12 cellular contexts compared by ENCODE assay signal in the genomic region with DNA sequence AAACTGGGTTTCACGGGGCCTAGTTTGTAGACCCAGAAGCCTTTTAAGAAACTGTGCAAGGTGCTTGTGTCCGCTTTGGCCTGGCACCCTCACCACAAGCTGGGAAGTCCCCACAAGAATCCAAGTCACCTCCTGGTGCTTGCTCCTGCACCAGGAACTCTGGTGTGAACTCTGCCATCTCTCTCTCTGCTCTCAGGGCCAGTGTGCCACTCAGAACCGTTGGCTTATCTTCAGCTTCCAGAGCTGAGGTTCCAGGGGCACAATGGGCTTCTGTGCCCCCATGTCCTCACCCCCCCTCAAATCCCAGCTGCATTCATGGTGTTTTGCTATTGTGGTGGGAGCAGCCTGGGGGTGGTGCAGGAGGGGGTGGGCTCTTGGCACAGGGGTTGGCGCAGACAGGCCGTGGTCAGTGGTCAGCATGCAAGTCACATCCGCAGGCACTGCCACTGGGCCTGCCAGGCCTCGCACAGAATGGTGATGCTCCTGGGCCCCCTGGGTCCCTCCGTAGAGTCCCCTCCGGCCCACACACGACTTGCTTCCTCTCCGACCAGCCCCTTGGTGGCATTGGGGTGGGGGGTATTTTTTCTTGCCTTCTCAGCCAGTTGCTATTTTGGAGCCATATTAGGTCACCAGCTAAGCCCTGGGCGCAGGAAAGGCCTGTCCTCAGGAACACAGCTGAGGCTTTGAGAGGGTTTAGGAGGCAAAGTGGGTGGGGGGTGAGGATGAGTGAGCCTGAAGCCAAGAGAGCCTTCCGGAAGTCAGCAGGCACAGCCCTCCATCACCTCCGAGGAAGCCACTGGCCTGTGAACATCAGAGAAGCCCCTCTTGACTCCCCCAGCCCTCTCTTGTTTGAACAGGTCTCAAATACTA. TPM values are rescaled to one million over a fixed set of nuclear protein-coding genes. Genes with fewer than 3 reads are reported as not detected.
DNase-seq lines count a peak whose midpoint lies in the region; ATAC-seq and TF ChIP-seq lines count a peak whose summit lies in the region.
"Had no signal": no experiment of that assay in that cellular context is flagged by ENCODE, and none has a peak within 500 bp of the region (broad histone marks: within the 10 kb centered on the region; RNA-seq: fewer than 3 reads in every experiment).

No MANE protein-coding gene starts in this region.

- CTCF ChIA-PET in IMR-90 (lab: Yijun Ruan, JAX): interaction anchor here (1.7 kb wide), 1 partner anchor 18 kb away, joined by 4 read pairs; no protein-coding TSS in a partner anchor

- H3K18ac ChIP-seq in IMR-90 (ENCODE audit: low read depth, low read length): no peak overlapping the region

- no peak for TF ChIP-seq RAD21 in IMR-90 (IDR thresholded peaks at IDR 0.05; ENCODE audit: low read length)

- intact Hi-C loops in IMR-90 (cut with micrococcal nuclease) (no loop called here), dorsolateral prefrontal cortex (cut with DNase I) (loop anchor here (1.0 to 10.0 kb wide), 3 partner anchors 33 to 58 kb away; no protein-coding TSS in a partner anchor)

- no peak overlapping the region for H2BK15ac ChIP-seq in IMR-90 (ENCODE audit: low read depth, low read length)

- H3K14ac ChIP-seq in IMR-90 (replicated peaks; ENCODE audit: low read depth, low read length): no peak overlapping the region; the same call in 1 of the 2 replicates

- no peak overlapping the region for H2AK9ac ChIP-seq in IMR-90 (replicated peaks; ENCODE audit: low read depth, low read length, poor library complexity)

- TF ChIP-seq CTCF in IMR-90 (conservative IDR thresholded peaks at IDR 0.05; ENCODE audit: low read depth, low read length): no peak
- peak in 2 of 56 donors; percentile 15 to 27 for TF ChIP-seq CTCF in dorsolateral prefrontal cortex (IDR thresholded peaks at IDR 0.05 in 54 of 56, conservative IDR thresholded peaks at IDR 0.05 in 2 of 56; ENCODE audit: low read depth in 1 of 56, partially characterized antibody in 56 of 56)
- TF ChIP-seq CTCF in GM13976 (IDR thresholded peaks at IDR 0.05; ENCODE audit: borderline replicate concordance, control extremely low read depth, extremely low read depth, insufficient read depth, missing control alignments): no peak

- WGBS in IMR-90 (ENCODE audit: extremely low coverage in 2 of 2, insufficient read length in 1 of 2), 2 experiments: 100% methylated on average over 3 of the region's 14 CpGs; no CpG with 5 or more reads in 1 of the 2 experiments

- in situ Hi-C loops in IMR-90 (cut with MboI; ENCODE audit: low sequenced_read_pairs): no loop called here
- in situ Hi-C loops in GM13976 (cut with MboI; ENCODE audit: low sequenced_read_pairs, unreplicated experiment): no loop called here

- H3K4me1 ChIP-seq in IMR-90 (ENCODE audit: control insufficient read depth, insufficient read depth, low read length): peaks cover 38% of the 10 kb centered on the region
- H3K4me1 ChIP-seq in muscle layer of colon (ENCODE audit: insufficient read depth, low read length): peaks cover 66% of the 10 kb centered on the region

- H3K56ac ChIP-seq in IMR-90 (ENCODE audit: extremely low read depth, insufficient read depth, low read length): no peak overlapping the region

- H3K79me1 ChIP-seq in IMR-90 (ENCODE audit: low read depth in 1 of 2, low read length in 2 of 2): peaks cover 35 to 79% of the 10 kb centered on the region in 2 experiments

- ATAC-seq in IMR-90 (ENCODE audit: low read depth) (no peak), GM19397 (IDR thresholded peaks at IDR 0.05; ENCODE audit: unreplicated experiment) (no peak)

- H3K4me3 ChIP-seq in IMR-90 (ENCODE audit: insufficient read depth, low read depth, low read length) (no peak overlapping the region), dorsolateral prefrontal cortex (peak overlapping the region; percentile 64 to 97 (median 86)), muscle layer of colon (ENCODE audit: low read depth in 1 of 2, low read length in 2 of 2) (peak overlapping the region; percentile 75 to 97)

- H3K4me2 ChIP-seq in IMR-90 (ENCODE audit: low read depth, low read length): peak overlapping the region; percentile 93; the same call in 1 of the 2 replicates

- H2BK120ac ChIP-seq in IMR-90 (ENCODE audit: low read depth, low read length): no peak overlapping the region

- no TSS peak for BruUV-seq in IMR-90 (replicated peaks; lab: Mats Ljungman, UMichigan)

- dilution Hi-C loops in IMR-90 (cut with HindIII; ENCODE audit: low sequenced_read_pairs, unreplicated experiment): no loop called here

- POLR2A ChIA-PET in IMR-90 (lab: Charles Lee; ENCODE audit: unreplicated experiment): no interaction called here

- peak overlapping the region; percentile 77; the same call in 1 of the 2 replicates for H3K23ac ChIP-seq in IMR-90 (ENCODE audit: low read depth, low read length)

- H4K91ac ChIP-seq in IMR-90 (ENCODE audit: insufficient read depth, low read depth, low read length): no peak overlapping the region; the same call in 1 of the 2 replicates

- 0 out of 2 replicates have a peak overlapping the region, but pooled peaks have one; percentile 32 for H3K4ac ChIP-seq in IMR-90 (ENCODE audit: low read depth, low read length)

- H3K36me3 ChIP-seq in IMR-90 (ENCODE audit: control insufficient read depth, insufficient read depth, low read length): peaks cover 28% of the 10 kb centered on the region
- H3K36me3 ChIP-seq in muscle layer of colon (ENCODE audit: insufficient read depth, low read length): peaks cover 15% of the 10 kb centered on the region

- H3K27ac ChIP-seq in IMR-90 (ENCODE audit: insufficient read depth, low read length) (no peak overlapping the region), dorsolateral prefrontal cortex (peak overlapping the region; percentile 71 to 99 (median 97)), muscle layer of colon (ENCODE audit: low read depth, low read length) (peak overlapping the region; percentile 89)

- no peak overlapping the region for H2BK20ac ChIP-seq in IMR-90 (ENCODE audit: low read depth, low read length)

- H3K9ac ChIP-seq in IMR-90 (ENCODE audit: low read depth, low read length) (peak overlapping the region; percentile 89; the same call in 1 of the 2 replicates), muscle layer of colon (ENCODE audit: low read length) (peak overlapping the region; percentile 79)

- H3K9me3 ChIP-seq in IMR-90 (ENCODE audit: control insufficient read depth, insufficient read depth, low read length) (no peaks in the 10 kb centered on the region), muscle layer of colon (ENCODE audit: low read length) (no peaks in the 10 kb centered on the region)

- no peak overlapping the region for H4K8ac ChIP-seq in IMR-90 (ENCODE audit: low read depth in 2 of 2, low read length in 2 of 2)

- H2BK5ac ChIP-seq in IMR-90 (ENCODE audit: low read depth, low read length, poor library complexity, severe bottlenecking): no peak overlapping the region

- H2AFZ ChIP-seq in IMR-90 (replicated peaks; ENCODE audit: low read length, poor library complexity): peak overlapping the region; percentile 24

- DNase-seq in IMR-90 (no peak), dorsolateral prefrontal cortex (peak in 9 of 10 donors; percentile 87 to 95 (median 91)), superior temporal gyrus (ENCODE audit: extremely low spot score) (peak; percentile 93), NCI-H1436 treated with DMSO at 0.1 percent for 48 hours (lab: John Stamatoyannopoulos, UW) (no peak), GM13976 (ENCODE audit: low spot score) (no peak), OCI-M2 (lab: John Stamatoyannopoulos, UW; ENCODE audit: unreplicated experiment) (no peak)
- DNase-seq: activated CD4-positive, alpha-beta T cell treated with anti-CD3 and anti-CD28 coated beads, Interleukin-2, amount 50 U/mL, for 4 hours; activated naive CD8-positive, alpha-beta T cell treated with anti-CD3 and anti-CD28 coated beads, Interleukin-2, amount 10 ng/mL, durations not matched to agents 7 days and 5 days; NCI-H1048; SW 1271 had no signal

- H4K20me1 ChIP-seq in IMR-90 (ENCODE audit: insufficient read depth, low read length): peaks cover 71% of the 10 kb centered on the region

- TF ChIP-seq POLR2A in IMR-90 (IDR thresholded peaks at IDR 0.05; ENCODE audit: low read depth, low read length): no peak

- no peak overlapping the region for H4K5ac ChIP-seq in IMR-90 (ENCODE audit: low read depth, low read length)

- H2AK5ac ChIP-seq in IMR-90 (ENCODE audit: low read depth, low read length): peak overlapping the region; percentile 44

- peaks cover 38% of the 10 kb centered on the region for H3K9me1 ChIP-seq in IMR-90 (ENCODE audit: insufficient read depth, low read length)

- H3K27me3 ChIP-seq in IMR-90 (ENCODE audit: control insufficient read depth, insufficient read depth, low read length) (no peaks in the 10 kb centered on the region), dorsolateral prefrontal cortex (peaks cover 0 to 16% (median 0%) of the 10 kb centered on the region in 45 donors), muscle layer of colon (ENCODE audit: control insufficient read depth in 1 of 2, insufficient read depth in 2 of 2, low read length in 2 of 2) (no peaks in the 10 kb centered on the region)

TF ChIP-seq in IMR-90, 13 proteins besides CTCF, POLR2A, EP300 and RAD21 (continues in another document):
- TF ChIP-seq CHD1 (IDR thresholded peaks at IDR 0.05; ENCODE audit: low read depth, low read length) (no peak), RFX5 (IDR thresholded peaks at IDR 0.05; ENCODE audit: low read depth, low read length) (no peak), NFE2L2 (IDR thresholded peaks at IDR 0.05; ENCODE audit: low read depth, low read length) (no peak), SMC3 (IDR thresholded peaks at IDR 0.05; ENCODE audit: low read depth, low read length) (no peak), CEBPB (IDR thresholded peaks at IDR 0.05; ENCODE audit: low read depth, low read length) (no peak), MAFK (IDR thresholded peaks at IDR 0.05; ENCODE audit: low read depth, low read length) (no peak), RCOR1 (IDR thresholded peaks at IDR 0.05; ENCODE audit: insufficient replicate concordance, low read length) (no peak), BHLHE40 (IDR thresholded peaks at IDR 0.05; ENCODE audit: low read depth, low read length) (no peak), FOS (IDR thresholded peaks at IDR 0.05; ENCODE audit: low read depth, low read length) (no peak)
- TF ChIP-seq, protein P1, sequence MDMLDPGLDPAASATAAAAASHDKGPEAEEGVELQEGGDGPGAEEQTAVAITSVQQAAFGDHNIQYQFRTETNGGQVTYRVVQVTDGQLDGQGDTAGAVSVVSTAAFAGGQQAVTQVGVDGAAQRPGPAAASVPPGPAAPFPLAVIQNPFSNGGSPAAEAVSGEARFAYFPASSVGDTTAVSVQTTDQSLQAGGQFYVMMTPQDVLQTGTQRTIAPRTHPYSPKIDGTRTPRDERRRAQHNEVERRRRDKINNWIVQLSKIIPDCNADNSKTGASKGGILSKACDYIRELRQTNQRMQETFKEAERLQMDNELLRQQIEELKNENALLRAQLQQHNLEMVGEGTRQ (IDR thresholded peaks at IDR 0.05; ENCODE audit: low read depth, low read length): no peak

RNA-seq across cellular contexts. Expression of gene ZCCHC24, which starts 3.0 kb away (rescaled TPM):
- total RNA-seq in IMR-90 (2012; rRNA removed) (12.2 and 15.1 TPM in 2 replicates), dorsolateral prefrontal cortex (100 to 1,000 TPM in 56 of 120 experiments, 10 to 100 TPM in 64; 46.7 to 245 (median 97.2) TPM)
- 25.9 and 29.9 TPM in 2 replicates for polyA plus RNA-seq in IMR-90 (2012; rRNA removed)
- 19.8 and 29.3 TPM in 2 replicates for polyA plus RNA-seq in IMR-90 (2012; cell fraction: cytosol; rRNA removed)
- 22.4 and 28.3 TPM in 2 replicates for polyA plus RNA-seq in IMR-90 (2012; cell fraction: nucleus; rRNA removed; ENCODE audit: low replicate concordance)

Comparison
In these comparisons a context has a peak if more than half of its experiments do, and no peak if none do; other contexts are left out.
1. DNase-seq: peak in dorsolateral prefrontal cortex (9 of 10) and superior temporal gyrus (single experiment); none in IMR-90 (single experiment), NCI-H1436 treated with DMSO at 0.1 percent for 48 hours (single experiment), GM13976 (single experiment) and OCI-M2 (single experiment).